Comparison of ENCODE assay signal across 1 cellular context in the genomic region with DNA sequence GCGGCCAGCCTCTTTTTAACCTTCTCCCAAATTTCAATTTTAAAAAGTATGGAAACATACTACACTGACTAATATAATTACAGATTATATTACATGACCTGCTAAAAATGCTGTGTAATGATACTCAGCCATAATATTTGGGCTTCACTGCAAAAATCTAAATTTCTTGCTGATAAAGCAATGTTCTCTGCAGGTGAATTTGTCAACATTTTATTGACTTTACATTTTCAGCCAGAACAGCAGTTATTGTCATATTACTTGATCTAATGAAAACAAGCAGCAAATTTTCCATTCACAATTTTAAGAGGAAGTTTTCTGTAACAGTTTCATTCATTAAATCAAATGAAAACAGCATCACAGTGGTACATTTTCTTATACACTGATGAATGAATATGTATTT.
TF ChIP-seq lines count a peak whose summit lies in the region.

No MANE protein-coding gene starts in this region.

TF ChIP-seq in HCT116, 20 proteins besides CTCF, POLR2A, EP300 and RAD21 (continued from another document):
- TF ChIP-seq, protein P1, sequence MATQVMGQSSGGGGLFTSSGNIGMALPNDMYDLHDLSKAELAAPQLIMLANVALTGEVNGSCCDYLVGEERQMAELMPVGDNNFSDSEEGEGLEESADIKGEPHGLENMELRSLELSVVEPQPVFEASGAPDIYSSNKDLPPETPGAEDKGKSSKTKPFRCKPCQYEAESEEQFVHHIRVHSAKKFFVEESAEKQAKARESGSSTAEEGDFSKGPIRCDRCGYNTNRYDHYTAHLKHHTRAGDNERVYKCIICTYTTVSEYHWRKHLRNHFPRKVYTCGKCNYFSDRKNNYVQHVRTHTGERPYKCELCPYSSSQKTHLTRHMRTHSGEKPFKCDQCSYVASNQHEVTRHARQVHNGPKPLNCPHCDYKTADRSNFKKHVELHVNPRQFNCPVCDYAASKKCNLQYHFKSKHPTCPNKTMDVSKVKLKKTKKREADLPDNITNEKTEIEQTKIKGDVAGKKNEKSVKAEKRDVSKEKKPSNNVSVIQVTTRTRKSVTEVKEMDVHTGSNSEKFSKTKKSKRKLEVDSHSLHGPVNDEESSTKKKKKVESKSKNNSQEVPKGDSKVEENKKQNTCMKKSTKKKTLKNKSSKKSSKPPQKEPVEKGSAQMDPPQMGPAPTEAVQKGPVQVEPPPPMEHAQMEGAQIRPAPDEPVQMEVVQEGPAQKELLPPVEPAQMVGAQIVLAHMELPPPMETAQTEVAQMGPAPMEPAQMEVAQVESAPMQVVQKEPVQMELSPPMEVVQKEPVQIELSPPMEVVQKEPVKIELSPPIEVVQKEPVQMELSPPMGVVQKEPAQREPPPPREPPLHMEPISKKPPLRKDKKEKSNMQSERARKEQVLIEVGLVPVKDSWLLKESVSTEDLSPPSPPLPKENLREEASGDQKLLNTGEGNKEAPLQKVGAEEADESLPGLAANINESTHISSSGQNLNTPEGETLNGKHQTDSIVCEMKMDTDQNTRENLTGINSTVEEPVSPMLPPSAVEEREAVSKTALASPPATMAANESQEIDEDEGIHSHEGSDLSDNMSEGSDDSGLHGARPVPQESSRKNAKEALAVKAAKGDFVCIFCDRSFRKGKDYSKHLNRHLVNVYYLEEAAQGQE (IDR thresholded peaks at IDR 0.05; ENCODE audit: low read depth) = no peak
- TF ChIP-seq ZNF274 (IDR thresholded peaks at IDR 0.05; ENCODE audit: low read depth, low read length) = no peak
- TF ChIP-seq, protein P2, sequence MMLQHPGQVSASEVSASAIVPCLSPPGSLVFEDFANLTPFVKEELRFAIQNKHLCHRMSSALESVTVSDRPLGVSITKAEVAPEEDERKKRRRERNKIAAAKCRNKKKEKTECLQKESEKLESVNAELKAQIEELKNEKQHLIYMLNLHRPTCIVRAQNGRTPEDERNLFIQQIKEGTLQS (IDR thresholded peaks at IDR 0.05) = no peak
- TF ChIP-seq JUND (IDR thresholded peaks at IDR 0.05) = no peak
- TF ChIP-seq CBX3 (IDR thresholded peaks at IDR 0.05; ENCODE audit: low read depth) = no peak
- no peak for TF ChIP-seq YY1 (IDR thresholded peaks at IDR 0.05; ENCODE audit: extremely low read depth, insufficient replicate concordance, low read depth, low read length)
- TF ChIP-seq CEBPB (IDR thresholded peaks at IDR 0.05; ENCODE audit: low read depth) = no peak
- TF ChIP-seq EZH2 (IDR thresholded peaks at IDR 0.05) = no peak
- no peak for TF ChIP-seq SRF (IDR thresholded peaks at IDR 0.05; ENCODE audit: low read depth)
- no peak for TF ChIP-seq SIN3A (IDR thresholded peaks at IDR 0.05; ENCODE audit: low read depth)
- TF ChIP-seq TCF7L2 (IDR thresholded peaks at IDR 0.05; ENCODE audit: borderline replicate concordance, extremely low read depth, insufficient read depth, insufficient read length) = no peak
- no peak for TF ChIP-seq ZFX (IDR thresholded peaks at IDR 0.05)
- TF ChIP-seq, protein P3, sequence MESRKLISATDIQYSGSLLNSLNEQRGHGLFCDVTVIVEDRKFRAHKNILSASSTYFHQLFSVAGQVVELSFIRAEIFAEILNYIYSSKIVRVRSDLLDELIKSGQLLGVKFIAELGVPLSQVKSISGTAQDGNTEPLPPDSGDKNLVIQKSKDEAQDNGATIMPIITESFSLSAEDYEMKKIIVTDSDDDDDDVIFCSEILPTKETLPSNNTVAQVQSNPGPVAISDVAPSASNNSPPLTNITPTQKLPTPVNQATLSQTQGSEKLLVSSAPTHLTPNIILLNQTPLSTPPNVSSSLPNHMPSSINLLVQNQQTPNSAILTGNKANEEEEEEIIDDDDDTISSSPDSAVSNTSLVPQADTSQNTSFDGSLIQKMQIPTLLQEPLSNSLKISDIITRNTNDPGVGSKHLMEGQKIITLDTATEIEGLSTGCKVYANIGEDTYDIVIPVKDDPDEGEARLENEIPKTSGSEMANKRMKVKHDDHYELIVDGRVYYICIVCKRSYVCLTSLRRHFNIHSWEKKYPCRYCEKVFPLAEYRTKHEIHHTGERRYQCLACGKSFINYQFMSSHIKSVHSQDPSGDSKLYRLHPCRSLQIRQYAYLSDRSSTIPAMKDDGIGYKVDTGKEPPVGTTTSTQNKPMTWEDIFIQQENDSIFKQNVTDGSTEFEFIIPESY (IDR thresholded peaks at IDR 0.05; ENCODE audit: extremely low read depth, insufficient replicate concordance, low read length) = no peak
- no peak for TF ChIP-seq SP1 (IDR thresholded peaks at IDR 0.05; ENCODE audit: low read depth)
- no peak for TF ChIP-seq ELF1 (IDR thresholded peaks at IDR 0.05; ENCODE audit: borderline replicate concordance, low read depth)
TF ChIP-seq in HCT116: peak in this region for 0.
